19 cellular contexts compared by ENCODE assay signal in genomic region chr12:96882862-96883261, GRCh38. TPM values are rescaled to one million over a fixed set of nuclear protein-coding genes. Genes with fewer than 3 reads are reported as not detected.
DNase-seq lines count a peak whose midpoint lies in the region; ATAC-seq and TF ChIP-seq lines count a peak whose summit lies in the region.
"Had no signal": no experiment of that assay in that cellular context is flagged by ENCODE, and none has a peak within 500 bp of the region (broad histone marks: within the 10 kb centered on the region; RNA-seq: fewer than 3 reads in every experiment).

No MANE protein-coding gene starts in this region.

- no peaks in the 10 kb centered on the region for H3K4me1 ChIP-seq in left lung
- H3K4me1 ChIP-seq: upper lobe of right lung had no signal

- no peak for TF ChIP-seq CTCF in cardiac fibroblast (IDR thresholded peaks at IDR 0.05; ENCODE audit: low read depth, low read length)
- no peak for TF ChIP-seq CTCF in left lung (IDR thresholded peaks at IDR 0.05)

- H3K9me3 Mint-ChIP-seq in activated CD4-positive, alpha-beta memory T cell treated with anti-CD3 and anti-CD28 coated beads for 36 hours, result no peaks in the 10 kb centered on the region
- H3K9me3 Mint-ChIP-seq: effector memory CD8-positive, alpha-beta T cell; stimulated activated memory B cell treated with anti-CD40 and anti-IgM and Interleukin-4, amounts not matched to agents 10 μg/mL and 1 μg/mL and 100 μg/mL, for 72 hours had no signal

- H3K27ac Mint-ChIP-seq in activated CD4-positive, alpha-beta memory T cell treated with anti-CD3 and anti-CD28 coated beads for 36 hours, result no peak overlapping the region
- H3K27ac Mint-ChIP-seq: activated CD8-positive, alpha-beta memory T cell treated with anti-CD3 and anti-CD28 coated beads, Interleukin-2, amount 10 ng/mL, durations not matched to agents 7 days and 5 days; B cell; effector memory CD8-positive, alpha-beta T cell; stimulated activated memory B cell treated with anti-CD40 and anti-IgM and Interleukin-4, amounts not matched to agents 10 μg/mL and 1 μg/mL and 100 μg/mL, for 72 hours had no signal

- intact Hi-C loops in left lung (cut with DNase I), result no loop called here
- intact Hi-C loops in left colon (cut with DNase I, micrococcal nuclease), result no loop called here
- intact Hi-C loops in activated CD4-positive, alpha-beta memory T cell treated with anti-CD3 and anti-CD28 coated beads for 36 hours (cut with micrococcal nuclease), result no loop called here

- CTCF ChIA-PET in activated CD4-positive, alpha-beta memory T cell treated with anti-CD3 and anti-CD28 coated beads for 36 hours (lab: Charles Lee), result no interaction called here

- H3K9me3 ChIP-seq in left lung, result no peaks in the 10 kb centered on the region
- H3K9me3 ChIP-seq: heart left ventricle, mucosa of descending colon, ovary, upper lobe of right lung had no signal

- POLR2A ChIA-PET in activated CD4-positive, alpha-beta memory T cell treated with anti-CD3 and anti-CD28 coated beads for 36 hours (lab: Charles Lee), result interaction anchor here (0.6 kb wide), 1 partner anchor 481 kb away, joined by 3 read pairs; no protein-coding TSS in a partner anchor

- H3K4me3 ChIP-seq in cardiac fibroblast (replicated peaks in 1 of 2; ENCODE audit: low read depth in 2 of 2, low read length in 2 of 2) (no peak overlapping the region), left lung (no peak overlapping the region)
- H3K4me3 ChIP-seq: heart left ventricle, mucosa of descending colon, ovary, upper lobe of right lung had no signal

- ATAC-seq in left lung (peak; percentile 29), left colon (no peak)
- ATAC-seq: activated CD8-positive, alpha-beta memory T cell treated with anti-CD3 and anti-CD28 coated beads, Interleukin-2, amount 10 ng/mL, durations not matched to agents 7 days and 5 days; effector memory CD8-positive, alpha-beta T cell; heart left ventricle; mucosa of descending colon; stimulated activated memory B cell treated with anti-CD40 and anti-IgM and Interleukin-4, amounts not matched to agents 10 μg/mL and 1 μg/mL and 100 μg/mL, for 72 hours; upper lobe of right lung had no signal

- no peak overlapping the region for H3K27ac ChIP-seq in left lung
- H3K27ac ChIP-seq: heart left ventricle, ovary, upper lobe of right lung had no signal

- H3K36me3 Mint-ChIP-seq in activated CD4-positive, alpha-beta memory T cell treated with anti-CD3 and anti-CD28 coated beads for 36 hours, result no peaks in the 10 kb centered on the region
- H3K36me3 Mint-ChIP-seq: activated CD8-positive, alpha-beta memory T cell treated with anti-CD3 and anti-CD28 coated beads, Interleukin-2, amount 10 ng/mL, durations not matched to agents 7 days and 5 days; stimulated activated memory B cell treated with anti-CD40 and anti-IgM and Interleukin-4, amounts not matched to agents 10 μg/mL and 1 μg/mL and 100 μg/mL, for 72 hours had no signal

- H3K27me3 ChIP-seq in left lung, result no peaks in the 10 kb centered on the region
- H3K27me3 ChIP-seq: heart left ventricle, ovary, upper lobe of right lung had no signal

- no peaks in the 10 kb centered on the region for H3K36me3 ChIP-seq in left lung
- H3K36me3 ChIP-seq: heart left ventricle, ovary, upper lobe of right lung had no signal

- H3K4me1 Mint-ChIP-seq in activated CD4-positive, alpha-beta memory T cell treated with anti-CD3 and anti-CD28 coated beads for 36 hours (ENCODE audit: low read depth), result no peaks in the 10 kb centered on the region
- H3K4me1 Mint-ChIP-seq: activated CD8-positive, alpha-beta memory T cell treated with anti-CD3 and anti-CD28 coated beads, Interleukin-2, amount 10 ng/mL, durations not matched to agents 7 days and 5 days; B cell; stimulated activated memory B cell treated with anti-CD40 and anti-IgM and Interleukin-4, amounts not matched to agents 10 μg/mL and 1 μg/mL and 100 μg/mL, for 72 hours had no signal

- no peaks in the 10 kb centered on the region for H3K27me3 Mint-ChIP-seq in activated CD4-positive, alpha-beta memory T cell treated with anti-CD3 and anti-CD28 coated beads for 36 hours

- DNase-seq in ELR (ENCODE audit: low read depth) (peak; percentile 89), NCI-H226 (peak; percentile 48), cardiac fibroblast (ENCODE audit: low read depth in 2 of 2) (peak; percentile 66 to 83), left lung (no peak), left colon (no peak), NCI-H526 (lab: John Stamatoyannopoulos, UW) (no peak), NCI-H345 treated with DMSO at 0.1 percent for 48 hours (lab: John Stamatoyannopoulos, UW; ENCODE audit: unreplicated experiment) (no peak)
- DNase-seq in activated CD4-positive, alpha-beta memory T cell treated with anti-CD3 and anti-CD28 coated beads for 36 hours, result no peak
- DNase-seq: activated CD8-positive, alpha-beta memory T cell treated with anti-CD3 and anti-CD28 coated beads, Interleukin-2, amount 10 ng/mL, durations not matched to agents 7 days and 5 days; activated naive CD4-positive, alpha-beta T cell; effector memory CD8-positive, alpha-beta T cell; heart left ventricle; kidney; mucosa of descending colon; NCI-H1092; ovary; upper lobe of right lung had no signal

- H3K4me3 Mint-ChIP-seq in activated CD4-positive, alpha-beta memory T cell treated with anti-CD3 and anti-CD28 coated beads for 36 hours, result no peak overlapping the region
- H3K4me3 Mint-ChIP-seq: activated CD8-positive, alpha-beta memory T cell treated with anti-CD3 and anti-CD28 coated beads, Interleukin-2, amount 10 ng/mL, durations not matched to agents 7 days and 5 days; B cell; effector memory CD8-positive, alpha-beta T cell; stimulated activated memory B cell treated with anti-CD40 and anti-IgM and Interleukin-4, amounts not matched to agents 10 μg/mL and 1 μg/mL and 100 μg/mL, for 72 hours had no signal

RNA-seq across cellular contexts. Expression of gene NEDD1, which starts 24.2 kb away (rescaled TPM):
- total RNA-seq in left lung, result 10 to 100 TPM; 16.0 to 22.1 TPM
- 10 to 100 TPM; 13.1 to 13.6 TPM for total RNA-seq in left colon
- 10 to 100 TPM; 55.4 to 57.9 TPM for total RNA-seq in activated CD4-positive, alpha-beta memory T cell treated with anti-CD3 and anti-CD28 coated beads for 36 hours

Comparison
In these comparisons a context has a peak if more than half of its experiments do, and no peak if none do; other contexts are left out.
1. DNase-seq: peak in ELR (single experiment), NCI-H226 (single experiment) and cardiac fibroblast (2 of 2); none in left lung (0 of 2), left colon (0 of 2), NCI-H526 (0 of 2), activated CD4-positive, alpha-beta memory T cell treated with anti-CD3 and anti-CD28 coated beads for 36 hours (single experiment) and NCI-H345 treated with DMSO at 0.1 percent for 48 hours (single experiment).